18 cellular contexts compared by ENCODE assay signal in the genomic region with DNA sequence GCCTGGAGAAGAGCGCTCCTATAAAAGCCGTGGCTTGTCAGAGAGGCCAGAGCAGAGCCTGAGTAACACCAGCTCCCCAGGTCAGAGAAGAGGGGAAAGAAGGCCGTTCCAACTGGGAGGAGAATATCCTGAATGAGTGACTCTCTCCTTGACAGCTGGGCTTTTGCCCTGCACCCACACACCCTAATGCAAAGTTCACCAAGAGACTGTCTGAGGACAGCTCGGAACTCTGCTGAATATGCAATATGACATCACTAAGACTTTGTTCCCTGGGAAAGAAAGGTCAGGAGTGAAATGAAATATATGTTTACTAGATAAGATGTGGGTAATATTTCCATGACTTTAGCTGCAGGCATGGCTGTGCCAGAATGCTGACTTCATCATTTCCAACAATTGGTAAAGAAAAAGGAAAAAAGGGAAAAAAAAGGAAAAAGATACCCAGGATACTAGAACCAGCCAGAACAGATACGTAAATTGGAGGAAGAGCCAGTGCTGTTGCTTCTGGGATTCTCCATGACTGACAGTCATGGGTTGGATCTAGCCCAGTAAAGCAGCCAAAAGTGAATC.
DNase-seq lines count a peak whose midpoint lies in the region; ATAC-seq, FAIRE-seq and TF ChIP-seq lines count a peak whose summit lies in the region.
"Had no signal": no experiment of that assay in that cellular context is flagged by ENCODE, and none has a peak within 500 bp of the region (broad histone marks: within the 10 kb centered on the region; RNA-seq: fewer than 3 reads in every experiment).

No MANE protein-coding gene starts in this region.

- no peaks in the 10 kb centered on the region for H3K79me2 ChIP-seq in K562 (ENCODE audit: control insufficient read depth, insufficient read depth, low read length)

- TF ChIP-seq POLR2A in A549 (IDR thresholded peaks at IDR 0.05; ENCODE audit: low read length), result no peak
- TF ChIP-seq POLR2A in K562 (conservative IDR thresholded peaks at IDR 0.05), result no peak

- no peaks in the 10 kb centered on the region for H3K36me3 ChIP-seq in K562 (ENCODE audit: control insufficient read depth, insufficient read depth, low read length)
- H3K36me3 ChIP-seq in small intestine (ENCODE audit: control insufficient read depth in 2 of 2, insufficient read depth in 2 of 2, low read length in 2 of 2), result no peaks in the 10 kb centered on the region
- H3K36me3 ChIP-seq: BE2C had no signal

- peaks cover 7% of the 10 kb centered on the region for H3K4me1 Mint-ChIP-seq in mesothelial cell of epicardium

- WGBS in A549 (ENCODE audit: missing lambda C conversion rate), result 3% methylated on average over 4 of the region's 5 CpGs
- WGBS in K562 (ENCODE audit: insufficient coverage, low coverage, missing lambda C conversion rate), result 1% methylated on average over 5 of the region's 5 CpGs
- WGBS in small intestine, 3 donors, result 44 to 57% (median 56%) methylated on average over 5 of the region's 5 CpGs

- H3K27me3 ChIP-seq in K562 (ENCODE audit: control insufficient read depth in 2 of 2, insufficient read depth in 2 of 2, low read length in 2 of 2), result peaks cover 0 to 16% of the 10 kb centered on the region in 2 experiments; a peak in 2 of 5 replicates
- no peaks in the 10 kb centered on the region for H3K27me3 ChIP-seq in small intestine (ENCODE audit: control insufficient read depth in 2 of 2, insufficient read depth in 2 of 2, low read length in 2 of 2)
- H3K27me3 ChIP-seq: BE2C had no signal

- FAIRE-seq in A549 (lab: Jason Lieb, UNC) (no peak), K562 (lab: Jason Lieb, UNC) (no peak), small intestine (lab: Jason Lieb, UNC) (no peak), HTR-8/SVneo (lab: Jason Lieb, UNC) (no peak)
- FAIRE-seq: A204.1, GM12878 had no signal

- no peaks in the 10 kb centered on the region for H3K9me1 ChIP-seq in K562 (ENCODE audit: control insufficient read depth, insufficient read depth, low read length)

- H3K27me3 Mint-ChIP-seq in mesothelial cell of epicardium (ENCODE audit: low read depth), result peaks cover 13% of the 10 kb centered on the region

- H4K20me1 ChIP-seq in K562 (replicated peaks; ENCODE audit: control insufficient read depth, insufficient read depth, low read length), result no peaks in the 10 kb centered on the region

- intact Hi-C loops in K562 (cut with micrococcal nuclease) (no loop called here), sciatic nerve (cut with DNase I) (no loop called here)

- no peak overlapping the region for H2AFZ ChIP-seq in K562 (ENCODE audit: low read depth, low read length)
- H2AFZ ChIP-seq: GM23248 had no signal

- H3K36me3 Mint-ChIP-seq in mesothelial cell of epicardium, result no peaks in the 10 kb centered on the region
- H3K36me3 Mint-ChIP-seq: CD8-positive, alpha-beta T cell had no signal

- TF ChIP-seq RAD21 in A549 (conservative IDR thresholded peaks at IDR 0.05 in 1 of 2, IDR thresholded peaks at IDR 0.05 in 1 of 2) (no peak), K562 (CRISPR knock-in tag; conservative IDR thresholded peaks at IDR 0.05 in 1 of 2, IDR thresholded peaks at IDR 0.05 in 1 of 2) (no peak)

- ATAC-seq in A549 (no peak), K562 (no peak), sciatic nerve (no peak)
- no peak for ATAC-seq in stimulated activated naive CD8-positive, alpha-beta T cell treated with anti-CD3 and anti-CD28 coated beads, Interleukin-15, Interleukin-2, amounts not matched to agents 100 U/mL and 50 U/mL, for 24 hours
- ATAC-seq: CD8-positive, alpha-beta T cell; GM12878 had no signal

- TF ChIP-seq CTCF in A549 (IDR thresholded peaks at IDR 0.05), result no peak
- TF ChIP-seq CTCF in K562 (IDR thresholded peaks at IDR 0.05 in 2 of 3, conservative IDR thresholded peaks at IDR 0.05 in 1 of 3; ENCODE audit: insufficient read depth in 2 of 3, low read depth in 1 of 3, low read length in 3 of 3), result no peak
- TF ChIP-seq CTCF in mesothelial cell of epicardium (IDR thresholded peaks at IDR 0.05; ENCODE audit: unreplicated experiment), result no peak

- peaks cover 3% of the 10 kb centered on the region for H3K9me3 Mint-ChIP-seq in mesothelial cell of epicardium
- H3K9me3 Mint-ChIP-seq: CD8-positive, alpha-beta T cell had no signal

- no TSS peak for BruUV-seq in K562 (replicated peaks; lab: Mats Ljungman, UMichigan)

- no peak for TF ChIP-seq EP300 in A549 (IDR thresholded peaks at IDR 0.05)
- no peak for TF ChIP-seq EP300 in K562 (IDR thresholded peaks at IDR 0.05; ENCODE audit: low read length)

- in situ Hi-C loops in K562 (cut with MboI), result no loop called here

- H3K4me2 ChIP-seq in A549 (no peak overlapping the region), K562 (ENCODE audit: insufficient read depth, low read length) (no peak overlapping the region)

- no peaks in the 10 kb centered on the region for H3K9me3 ChIP-seq in A549
- H3K9me3 ChIP-seq in K562 (replicated peaks; ENCODE audit: control insufficient read depth, insufficient read depth, low read depth, low read length), result no peaks in the 10 kb centered on the region
- no peaks in the 10 kb centered on the region for H3K9me3 ChIP-seq in small intestine (ENCODE audit: control insufficient read depth, low read depth)
- H3K9me3 ChIP-seq: BE2C, Caco-2 had no signal

- H3K4me1 ChIP-seq in A549, result no peaks in the 10 kb centered on the region
- H3K4me1 ChIP-seq in K562 (replicated peaks in 1 of 2; ENCODE audit: control insufficient read depth in 2 of 2, insufficient read depth in 2 of 2, low read length in 2 of 2), result no peaks in the 10 kb centered on the region
- H3K4me1 ChIP-seq in small intestine (ENCODE audit: control insufficient read depth in 2 of 2, insufficient read depth in 1 of 2, low read depth in 1 of 2, low read length in 1 of 2), result no peaks in the 10 kb centered on the region
- H3K4me1 ChIP-seq: BE2C, Caco-2 had no signal

- H3K27ac Mint-ChIP-seq in mesothelial cell of epicardium, result peak overlapping the region; percentile 12
- H3K27ac Mint-ChIP-seq: CD8-positive, alpha-beta T cell had no signal

- H3K27ac ChIP-seq in A549, result no peak overlapping the region
- no peak overlapping the region for H3K27ac ChIP-seq in K562 (ENCODE audit: extremely low read depth, low read depth, low read length)
- H3K27ac ChIP-seq in small intestine (ENCODE audit: low read depth in 1 of 2, low read length in 1 of 2), result no peak overlapping the region
- H3K27ac ChIP-seq: C4-2B, GM23248, HL-60 had no signal

- POLR2A ChIA-PET in A549 (lab: Yijun Ruan, JAX) (no interaction called here), K562 (lab: Yijun Ruan, JAX) (no interaction called here)

- no peak overlapping the region for H3K4me3 Mint-ChIP-seq in mesothelial cell of epicardium
- H3K4me3 Mint-ChIP-seq: CD8-positive, alpha-beta T cell had no signal

- H3K4me3 ChIP-seq in A549 (no peak overlapping the region), K562 (no peak overlapping the region), small intestine (ENCODE audit: low read depth in 1 of 2, low read length in 2 of 2) (no peak overlapping the region)
- H3K4me3 ChIP-seq: GM12878, GM23248 had no signal

- CTCF ChIA-PET in A549 (lab: Yijun Ruan, JAX), result no interaction called here
- CTCF ChIA-PET in K562 (lab: Yijun Ruan, JAX; ENCODE audit: low intra/inter-chr PET ratio), result no interaction called here

- no peak overlapping the region for H3K9ac ChIP-seq in K562 (ENCODE audit: insufficient read depth in 1 of 2, low read depth in 2 of 2, low read length in 2 of 2)
- H3K9ac ChIP-seq: GM23248 had no signal

- no peak for DNase-seq in A549 (ENCODE audit: low read depth in 1 of 2, low spot score in 1 of 2)
- no peak for DNase-seq in K562 (ENCODE audit: extremely low read depth in 1 of 4, low spot score in 3 of 4)
- DNase-seq in mesothelial cell of epicardium (ENCODE audit: low spot score in 2 of 2, unreplicated experiment in 2 of 2), result no peak
- peak; percentile 75 for DNase-seq in small intestine
- DNase-seq in sciatic nerve (ENCODE audit: low spot score), result no peak
- DNase-seq in stimulated activated naive CD8-positive, alpha-beta T cell treated with anti-CD3 and anti-CD28 coated beads, Interleukin-15, Interleukin-2, amounts not matched to agents 100 U/mL and 50 U/mL, for 24 hours, result no peak
- no peak for DNase-seq in HTR-8/SVneo (ENCODE audit: insufficient read length, low spot score)
- DNase-seq: BE2C; Caco-2; CD8-positive, alpha-beta T cell; DMS79; GM23248; H7; IMR-90 had no signal

TF ChIP-seq in A549, 52 proteins besides CTCF, POLR2A, EP300 and RAD21:
- TF ChIP-seq RCOR1 (IDR thresholded peaks at IDR 0.05; ENCODE audit: low read depth, low read length) (no peak), MAFK (IDR thresholded peaks at IDR 0.05; ENCODE audit: partially characterized antibody) (peak; percentile 35)

TF ChIP-seq in K562, 482 proteins besides CTCF, POLR2A, EP300 and RAD21:
- peak; percentile 33; the same call in 1 of the 2 replicates for TF ChIP-seq ZNF316 (IDR thresholded peaks at IDR 0.05)
- TF ChIP-seq C11orf30 (IDR thresholded peaks at IDR 0.05; ENCODE audit: low read depth), result peak; percentile 6; the same call in 1 of the 2 replicates
- no peak for TF ChIP-seq ZNF347 (CRISPR knock-in tag; IDR thresholded peaks at IDR 0.05; ENCODE audit: low read depth)
